5 cellular contexts compared by ENCODE assay signal in genomic region chr12:117498880-117499279, GRCh38.
"Had no signal": no experiment of that assay in that cellular context is flagged by ENCODE, and none has a peak within 500 bp of the region (broad histone marks: within the 10 kb centered on the region; RNA-seq: fewer than 3 reads in every experiment).

No MANE protein-coding gene starts in this region.

- ATAC-seq: K562 had no signal

- FAIRE-seq: HTR-8/SVneo, K562 had no signal

- DNase-seq: IMR-90, KBM-7 had no signal

- H3K4me3 ChIP-seq: K562 had no signal

- H3K27ac ChIP-seq: HL-60 had no signal
